Comparison of ENCODE assay signal across 1 cellular context in genomic region chrX:128759745-128760144, GRCh38.
TF ChIP-seq lines count a peak whose summit lies in the region.

No MANE protein-coding gene starts in this region.

TF ChIP-seq in HepG2, 621 proteins besides CTCF, POLR2A, EP300 and RAD21 (continued from another document and continues in another):
- TF ChIP-seq CEBPZ (IDR thresholded peaks at IDR 0.05; ENCODE audit: low read length) = no peak
- no peak for TF ChIP-seq FOXP1 (IDR thresholded peaks at IDR 0.05)
- peak; percentile 55 for TF ChIP-seq FOXP1 (CRISPR knock-in tag; IDR thresholded peaks at IDR 0.05)
- 0 out of 2 replicates have a peak, but pooled peaks have one; percentile 30 for TF ChIP-seq FOXP4 (CRISPR knock-in tag; IDR thresholded peaks at IDR 0.05)
- TF ChIP-seq ZBTB49 (CRISPR knock-in tag; IDR thresholded peaks at IDR 0.05; ENCODE audit: borderline replicate concordance) = no peak
- no peak for TF ChIP-seq HNRNPL (IDR thresholded peaks at IDR 0.05; ENCODE audit: low read depth, low read length)
- peak; percentile 62 for TF ChIP-seq CREM (IDR thresholded peaks at IDR 0.05)
- TF ChIP-seq CREM (CRISPR knock-in tag; IDR thresholded peaks at IDR 0.05) = no peak
- TF ChIP-seq KMT2A (CRISPR knock-in tag; IDR thresholded peaks at IDR 0.05) = no peak
- peak; percentile 58; the same call in 1 of the 2 replicates for TF ChIP-seq ARID3A (IDR thresholded peaks at IDR 0.05; ENCODE audit: low read depth, low read length)
- no peak for TF ChIP-seq NFATC3 (CRISPR knock-in tag; IDR thresholded peaks at IDR 0.05)
- TF ChIP-seq ZNF230 (CRISPR knock-in tag; IDR thresholded peaks at IDR 0.05) = no peak
- TF ChIP-seq ZNF343 (CRISPR knock-in tag; IDR thresholded peaks at IDR 0.05) = no peak
- TF ChIP-seq SRSF1 (optimal IDR thresholded peaks at IDR 0.05; ENCODE audit: low read depth, low read length) = no peak
- TF ChIP-seq ARID2 (CRISPR knock-in tag; IDR thresholded peaks at IDR 0.05; ENCODE audit: borderline replicate concordance) = no peak
- no peak for TF ChIP-seq CEBPG (CRISPR knock-in tag; IDR thresholded peaks at IDR 0.05)
- TF ChIP-seq CERS6 (CRISPR knock-in tag; IDR thresholded peaks at IDR 0.05) = no peak
- TF ChIP-seq PCBP1 (IDR thresholded peaks at IDR 0.05; ENCODE audit: borderline replicate concordance, low read depth, low read length) = no peak
- TF ChIP-seq CHD4 (IDR thresholded peaks at IDR 0.05; ENCODE audit: borderline replicate concordance, low read length) = no peak
- peak; percentile 52; the same call in 1 of the 2 replicates for TF ChIP-seq MEIS1 (CRISPR knock-in tag; IDR thresholded peaks at IDR 0.05; ENCODE audit: borderline replicate concordance)
- TF ChIP-seq NFYB (CRISPR knock-in tag; IDR thresholded peaks at IDR 0.05) = no peak
- TF ChIP-seq ATF7 (IDR thresholded peaks at IDR 0.05) = no peak
- no peak for TF ChIP-seq ATF7 (CRISPR knock-in tag; IDR thresholded peaks at IDR 0.05)
- no peak for TF ChIP-seq ZNF253 (CRISPR knock-in tag; IDR thresholded peaks at IDR 0.05; ENCODE audit: borderline replicate concordance)
- TF ChIP-seq ZNF10 (CRISPR knock-in tag; IDR thresholded peaks at IDR 0.05; ENCODE audit: borderline replicate concordance, low read depth) = no peak
- no peak for TF ChIP-seq SOX13 (IDR thresholded peaks at IDR 0.05)
- TF ChIP-seq SOX13 (CRISPR knock-in tag; conservative IDR thresholded peaks at IDR 0.05 in 1 of 2, IDR thresholded peaks at IDR 0.05 in 1 of 2) = peak in 1 of 2 experiments; percentile 56; a peak in 2 of 4 replicates
- no peak for TF ChIP-seq ZNF678 (CRISPR knock-in tag; IDR thresholded peaks at IDR 0.05)
- no peak for TF ChIP-seq EHMT2 (IDR thresholded peaks at IDR 0.05; ENCODE audit: borderline replicate concordance, low read depth, low read length)
- no peak for TF ChIP-seq ZFP41 (CRISPR knock-in tag; IDR thresholded peaks at IDR 0.05; ENCODE audit: borderline replicate concordance)
- TF ChIP-seq MED13 (CRISPR knock-in tag; IDR thresholded peaks at IDR 0.05) = no peak
- TF ChIP-seq ZNF430 (CRISPR knock-in tag; IDR thresholded peaks at IDR 0.05) = no peak
- no peak for TF ChIP-seq ZMAT3 (CRISPR knock-in tag; conservative IDR thresholded peaks at IDR 0.05)
- no peak for TF ChIP-seq KIAA2018 (CRISPR knock-in tag; IDR thresholded peaks at IDR 0.05; ENCODE audit: borderline replicate concordance)
- TF ChIP-seq RERE (CRISPR knock-in tag; IDR thresholded peaks at IDR 0.05; ENCODE audit: low read depth) = peak; percentile 57; the same call in 1 of the 2 replicates
- TF ChIP-seq PCBP2 (optimal IDR thresholded peaks at IDR 0.05; ENCODE audit: low read depth, low read length, poor library complexity, severe bottlenecking) = no peak
